Comparison of ENCODE assay signal across 8 cellular contexts in the genomic region with DNA sequence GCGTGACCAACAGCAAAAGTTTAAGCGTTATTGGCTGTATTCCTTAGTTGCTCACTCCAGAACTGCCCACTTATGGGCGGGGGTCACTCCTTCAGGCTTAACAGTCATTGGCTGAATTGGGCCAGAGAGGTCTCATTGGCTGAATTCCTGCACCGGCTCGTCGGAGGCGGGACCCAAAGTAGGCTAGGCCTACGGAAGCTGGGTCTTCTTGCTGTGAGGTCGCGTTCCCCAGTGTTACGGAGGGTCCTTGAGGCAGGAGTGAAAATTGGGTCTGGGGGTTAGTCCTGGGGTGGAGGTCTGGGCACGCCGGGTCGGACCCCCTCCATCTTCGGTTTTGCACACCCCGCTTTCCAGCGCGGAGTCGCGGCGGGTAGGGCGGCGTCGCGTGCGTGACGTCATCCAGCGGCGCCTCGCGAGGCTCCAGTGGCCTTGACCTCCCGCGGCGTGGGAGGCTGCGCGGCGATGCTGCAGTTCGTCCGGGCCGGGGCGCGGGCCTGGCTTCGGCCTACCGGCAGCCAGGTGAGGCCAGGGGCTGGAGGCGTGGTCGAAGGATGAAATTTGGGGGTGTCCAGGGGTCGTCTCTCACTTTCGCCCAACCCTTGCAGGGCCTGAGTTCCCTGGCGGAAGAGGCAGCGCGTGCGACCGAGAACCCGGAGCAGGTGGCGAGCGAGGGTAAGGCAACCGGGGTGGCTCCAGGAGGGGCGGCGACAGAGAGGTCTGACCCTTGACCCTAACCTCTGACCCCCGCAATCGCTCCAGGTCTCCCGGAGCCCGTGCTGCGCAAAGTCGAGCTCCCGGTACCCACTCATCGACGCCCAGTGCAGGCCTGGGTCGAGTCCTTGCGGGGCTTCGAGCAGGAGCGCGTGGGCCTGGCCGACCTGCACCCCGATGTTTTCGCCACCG. TPM values are rescaled to one million over a fixed set of nuclear protein-coding genes. Genes with fewer than 3 reads are reported as not detected.
DNase-seq lines count a peak whose midpoint lies in the region; ATAC-seq, FAIRE-seq and TF ChIP-seq lines count a peak whose summit lies in the region.

A gene (plus strand): TSS at position 423 of the 903 bp plus-strand sequence. CDS start 40 bp downstream, at position 463.

- no peak for FAIRE-seq in bronchial epithelial cell (lab: Jason Lieb, UNC)

- ATAC-seq in GM18907 (IDR thresholded peaks at IDR 0.05; ENCODE audit: unreplicated experiment) (peak; percentile 88), HG03159 (IDR thresholded peaks at IDR 0.05; ENCODE audit: unreplicated experiment) (peak; percentile 83)

- peaks cover 7% of the 10 kb centered on the region for H3K4me1 ChIP-seq in smooth muscle cell (ENCODE audit: low read depth)

- H3K79me2 ChIP-seq in smooth muscle cell (ENCODE audit: low read depth): peaks cover 10% of the 10 kb centered on the region

- H3K9ac ChIP-seq in smooth muscle cell (ENCODE audit: low read depth): peak within 1 kb of the TSS; percentile 82

- peak within 1 kb of the TSS; percentile 93 for H3K4me2 ChIP-seq in smooth muscle cell

- CTCF ChIA-PET in AG04449 (lab: Yijun Ruan, JAX): interaction anchor here (1.6 to 4.3 kb wide), 8 partner anchors 8 to 321 kb away, joined by 4 to 93 read pairs (median 22); a partner anchor contains a TSS

- WGBS in smooth muscle cell (ENCODE audit: low lambda C conversion rate): under 1% methylated on average over 72 of the region's 77 CpGs

- peaks cover 12% of the 10 kb centered on the region for H3K36me3 ChIP-seq in bronchial epithelial cell (ENCODE audit: control insufficient read depth, insufficient read depth, low read length)
- H3K36me3 ChIP-seq in smooth muscle cell (ENCODE audit: low read depth): no peaks in the 10 kb centered on the region

- H3F3A ChIP-seq in smooth muscle cell (ENCODE audit: low read depth): no peaks in the 10 kb centered on the region

- no peak within 1 kb of the TSS for H3K27ac ChIP-seq in smooth muscle cell (ENCODE audit: low read depth)

- H4K20me1 ChIP-seq in smooth muscle cell (ENCODE audit: low read depth): no peaks in the 10 kb centered on the region

- H3K27me3 ChIP-seq in bronchial epithelial cell (ENCODE audit: control insufficient read depth, insufficient read depth, low read length): no peaks in the 10 kb centered on the region
- no peaks in the 10 kb centered on the region for H3K27me3 ChIP-seq in smooth muscle cell (ENCODE audit: low read depth)

- DNase-seq in AG04449 (ENCODE audit: low read depth, low spot score) (peak; percentile 90), NCI-H2227 treated with DMSO at 0.1 percent for 48 hours (lab: John Stamatoyannopoulos, UW) (peak; percentile 93), bronchial epithelial cell (ENCODE audit: low read depth) (peak; percentile 97), iPS-NIHi7 (ENCODE audit: extremely low spot score) (peak; percentile 97), smooth muscle cell (lab: John Stamatoyannopoulos, UW; ENCODE audit: unreplicated experiment) (peak; percentile 99)

- peak within 1 kb of the TSS; percentile 92 for H2AFZ ChIP-seq in smooth muscle cell (ENCODE audit: low read depth)

- H3K4me3 ChIP-seq in AG04449 (ENCODE audit: low read depth, low read length) (peak within 1 kb of the TSS; percentile 99), WI38 (ENCODE audit: low read depth, low read length) (peak within 1 kb of the TSS; percentile 74), bronchial epithelial cell (ENCODE audit: low read depth, low read length) (peak within 1 kb of the TSS; percentile 80), smooth muscle cell (peak within 1 kb of the TSS; percentile 87)

- no peaks in the 10 kb centered on the region for H3K9me3 ChIP-seq in smooth muscle cell (replicated peaks; ENCODE audit: low read depth)

- POLR2A ChIA-PET in AG04449 (lab: Yijun Ruan, JAX): interaction anchor here (1.0 kb wide), 1 partner anchor 128 kb away, joined by 3 read pairs; a partner anchor contains a TSS

- no peak for TF ChIP-seq CTCF in AG04449 (IDR thresholded peaks at IDR 0.05; ENCODE audit: insufficient read depth, low read length, missing control alignments)
- TF ChIP-seq CTCF in WI38 (IDR thresholded peaks at IDR 0.05; ENCODE audit: low read depth, low read length): no peak
- TF ChIP-seq CTCF in bronchial epithelial cell (IDR thresholded peaks at IDR 0.05; ENCODE audit: insufficient read depth, low read length, severe bottlenecking): no peak
- TF ChIP-seq CTCF in smooth muscle cell (IDR thresholded peaks at IDR 0.05; ENCODE audit: borderline replicate concordance, insufficient read depth, poor library complexity, severe bottlenecking): no peak

RNA-seq across cellular contexts. Expression of the gene that starts here (rescaled TPM):
- total RNA-seq in bronchial epithelial cell (17.1 and 19.2 TPM in 2 replicates), smooth muscle cell (36.4 and 47.8 TPM in 2 replicates)
- polyA plus RNA-seq in smooth muscle cell: 63.5 and 72.1 TPM in 2 replicates
